17 cellular contexts compared by ENCODE assay signal in the genomic region with DNA sequence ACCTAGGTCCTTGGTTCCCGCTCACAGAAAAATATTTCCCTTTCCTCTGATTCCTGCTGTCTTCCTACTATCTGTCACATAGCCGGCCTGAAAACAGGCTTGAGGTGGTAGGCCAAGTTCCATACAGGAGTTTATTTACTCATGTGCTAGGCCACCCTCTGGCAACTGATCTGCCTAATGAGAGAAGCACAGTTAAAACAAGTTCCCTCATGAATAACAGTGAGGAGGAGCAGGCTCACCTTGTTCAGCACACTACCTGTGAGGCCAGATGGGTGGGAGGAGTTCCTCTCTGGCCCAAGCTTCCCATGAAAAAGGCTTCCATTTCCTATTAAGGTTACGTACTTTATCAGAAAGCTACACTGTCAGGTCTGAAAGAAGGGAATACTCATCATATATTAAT.
DNase-seq lines count a peak whose midpoint lies in the region; ATAC-seq, FAIRE-seq and TF ChIP-seq lines count a peak whose summit lies in the region.
"Had no signal": no experiment of that assay in that cellular context is flagged by ENCODE, and none has a peak within 500 bp of the region (broad histone marks: within the 10 kb centered on the region; RNA-seq: fewer than 3 reads in every experiment).

No MANE protein-coding gene starts in this region.

- H3K36me3 Mint-ChIP-seq in GM23338 (ENCODE audit: low read depth) (no peaks in the 10 kb centered on the region; the same call in 2 of the 3 replicates), chondrocyte (ENCODE audit: low read depth) (no peaks in the 10 kb centered on the region)

- H3K9me3 Mint-ChIP-seq in GM23338 = no peaks in the 10 kb centered on the region; the same call in 2 of the 3 replicates
- H3K9me3 Mint-ChIP-seq in chondrocyte (ENCODE audit: low read depth) = peaks cover 13% of the 10 kb centered on the region
- H3K9me3 Mint-ChIP-seq: CD4-positive, alpha-beta T cell had no signal

- H3K4me1 Mint-ChIP-seq in GM23338 = peaks cover 17% of the 10 kb centered on the region
- H3K4me1 Mint-ChIP-seq in chondrocyte (ENCODE audit: low read depth) = no peaks in the 10 kb centered on the region

- no peak overlapping the region for H3K4me3 ChIP-seq in GM23338
- H3K4me3 ChIP-seq in keratinocyte (ENCODE audit: control insufficient read depth in 2 of 3, extremely low read depth in 1 of 3, insufficient read depth in 2 of 3, low read depth in 1 of 3, low read length in 3 of 3) = no peak overlapping the region

- H3F3A ChIP-seq in GM23338 (replicated peaks; ENCODE audit: low read depth) = no peaks in the 10 kb centered on the region

- H2AFZ ChIP-seq in GM23338 (peak overlapping the region; percentile 66), keratinocyte (ENCODE audit: control insufficient read depth, low read length) (peak overlapping the region; percentile 71)

- H3K79me2 ChIP-seq in GM23338 (replicated peaks; ENCODE audit: insufficient read depth) = no peaks in the 10 kb centered on the region
- no peaks in the 10 kb centered on the region for H3K79me2 ChIP-seq in keratinocyte (ENCODE audit: control insufficient read depth, insufficient read depth, low read length)

- TF ChIP-seq CTCF in GM23338 (conservative IDR thresholded peaks at IDR 0.05; ENCODE audit: low read depth in 2 of 2) (no peak), keratinocyte (optimal IDR thresholded peaks at IDR 0.05 in 1 of 3, IDR thresholded peaks at IDR 0.05 in 1 of 3, conservative IDR thresholded peaks at IDR 0.05 in 1 of 3; ENCODE audit: extremely low read depth in 1 of 3, insufficient read depth in 2 of 3, low read length in 3 of 3) (no peak), chondrocyte (IDR thresholded peaks at IDR 0.05) (no peak)

- H4K20me1 ChIP-seq in GM23338 (replicated peaks; ENCODE audit: insufficient read depth) (no peaks in the 10 kb centered on the region), keratinocyte (ENCODE audit: control insufficient read depth, extremely low read depth, insufficient read depth, low read length) (no peaks in the 10 kb centered on the region)

- no peaks in the 10 kb centered on the region for H3K9me1 ChIP-seq in keratinocyte (ENCODE audit: control insufficient read depth, extremely low read depth, insufficient read depth, low read length)

- ATAC-seq in GM23338 (peak; percentile 95), GM19467 (IDR thresholded peaks at IDR 0.05; ENCODE audit: unreplicated experiment) (no peak)
- ATAC-seq: PC-3 had no signal

- H3K27ac ChIP-seq in GM23338 (ENCODE audit: low read depth) (no peak overlapping the region), keratinocyte (ENCODE audit: control insufficient read depth, insufficient read depth, low read length) (no peak overlapping the region)

- H3K4me2 ChIP-seq in GM23338 (no peak overlapping the region), keratinocyte (ENCODE audit: control insufficient read depth, extremely low read depth, insufficient read depth, low read depth, low read length) (peak overlapping the region; percentile 9)
- H3K4me2 ChIP-seq: SK-N-SH had no signal

- H3K9me2 ChIP-seq in GM23338 (ENCODE audit: insufficient read depth) = no peaks in the 10 kb centered on the region
- H3K9me2 ChIP-seq: SK-N-SH had no signal

- H3K9ac ChIP-seq in keratinocyte (ENCODE audit: control insufficient read depth, extremely low read depth, insufficient read depth, low read length) = no peak overlapping the region
- H3K9ac ChIP-seq: SK-N-SH had no signal

- DNase-seq in GM23338 (ENCODE audit: low spot score) (peak; percentile 43), NCI-H2171 treated with DMSO at 0.1 percent for 48 hours (lab: John Stamatoyannopoulos, UW) (peak; percentile 94), cerebellar cortex (ENCODE audit: low spot score) (peak; percentile 22), keratinocyte (ENCODE audit: low read depth, low spot score) (no peak), GF-D8 (lab: John Stamatoyannopoulos, UW) (no peak), chondrocyte (ENCODE audit: low spot score) (no peak)
- no peak for DNase-seq in activated CD8-positive, alpha-beta memory T cell treated with anti-CD3 and anti-CD28 coated beads for 24 hours
- DNase-seq: ACHN; CD4-positive, alpha-beta T cell; DND-41; IMR-90; MV-4-11; NCI-H1436 treated with DMSO at 0.1 percent for 48 hours; PC-3; SK-N-SH; T-helper 1 cell had no signal

- peak; percentile 78 for FAIRE-seq in keratinocyte (lab: Jason Lieb, UNC)

- dilution Hi-C loops in keratinocyte (cut with MboI; ENCODE audit: extremely low pct_ligation_motif_present, low sequenced_read_pairs) = no loop called here

- no peaks in the 10 kb centered on the region for H3K9me3 ChIP-seq in keratinocyte (ENCODE audit: control insufficient read depth, low read depth, low read length)
- H3K9me3 ChIP-seq: SK-N-SH had no signal

- no peak overlapping the region for H3K27ac Mint-ChIP-seq in GM23338
- no peak overlapping the region for H3K27ac Mint-ChIP-seq in chondrocyte (ENCODE audit: unreplicated experiment)
- H3K27ac Mint-ChIP-seq: CD4-positive, alpha-beta T cell had no signal

- no peaks in the 10 kb centered on the region for H3K27me3 ChIP-seq in GM23338 (ENCODE audit: insufficient read depth)
- H3K27me3 ChIP-seq in keratinocyte (ENCODE audit: control insufficient read depth, extremely low read depth, insufficient read depth, low read length) = no peaks in the 10 kb centered on the region

- H3K4me1 ChIP-seq in GM23338 (ENCODE audit: insufficient read depth) = peaks cover 7% of the 10 kb centered on the region; the same call in 1 of the 2 replicates
- peaks cover 7% of the 10 kb centered on the region for H3K4me1 ChIP-seq in keratinocyte (ENCODE audit: control insufficient read depth, extremely low read depth, insufficient read depth, low read length)

- H3K36me3 ChIP-seq in GM23338 (ENCODE audit: insufficient read depth) (no peaks in the 10 kb centered on the region), keratinocyte (ENCODE audit: control insufficient read depth in 2 of 2, extremely low read depth in 1 of 2, insufficient read depth in 2 of 2, low read length in 2 of 2) (no peaks in the 10 kb centered on the region)

- H3K4me3 Mint-ChIP-seq in GM23338 (no peak overlapping the region), chondrocyte (ENCODE audit: unreplicated experiment) (no peak overlapping the region)
- H3K4me3 Mint-ChIP-seq: CD4-positive, alpha-beta T cell had no signal

- H3K27me3 Mint-ChIP-seq in GM23338 (ENCODE audit: insufficient read depth, low read depth, poor library complexity) = peaks cover 2% of the 10 kb centered on the region
- H3K27me3 Mint-ChIP-seq in chondrocyte (ENCODE audit: low read depth) = no peaks in the 10 kb centered on the region
- H3K27me3 Mint-ChIP-seq: CD4-positive, alpha-beta T cell had no signal

TF ChIP-seq in GM23338, 12 proteins besides CTCF, POLR2A, EP300 and RAD21 (continues in another document):
- TF ChIP-seq NANOG (IDR thresholded peaks at IDR 0.05; ENCODE audit: borderline replicate concordance) = no peak
- TF ChIP-seq, protein P1, sequence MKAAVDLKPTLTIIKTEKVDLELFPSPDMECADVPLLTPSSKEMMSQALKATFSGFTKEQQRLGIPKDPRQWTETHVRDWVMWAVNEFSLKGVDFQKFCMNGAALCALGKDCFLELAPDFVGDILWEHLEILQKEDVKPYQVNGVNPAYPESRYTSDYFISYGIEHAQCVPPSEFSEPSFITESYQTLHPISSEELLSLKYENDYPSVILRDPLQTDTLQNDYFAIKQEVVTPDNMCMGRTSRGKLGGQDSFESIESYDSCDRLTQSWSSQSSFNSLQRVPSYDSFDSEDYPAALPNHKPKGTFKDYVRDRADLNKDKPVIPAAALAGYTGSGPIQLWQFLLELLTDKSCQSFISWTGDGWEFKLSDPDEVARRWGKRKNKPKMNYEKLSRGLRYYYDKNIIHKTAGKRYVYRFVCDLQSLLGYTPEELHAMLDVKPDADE (IDR thresholded peaks at IDR 0.05) = no peak
- TF ChIP-seq, protein P2, sequence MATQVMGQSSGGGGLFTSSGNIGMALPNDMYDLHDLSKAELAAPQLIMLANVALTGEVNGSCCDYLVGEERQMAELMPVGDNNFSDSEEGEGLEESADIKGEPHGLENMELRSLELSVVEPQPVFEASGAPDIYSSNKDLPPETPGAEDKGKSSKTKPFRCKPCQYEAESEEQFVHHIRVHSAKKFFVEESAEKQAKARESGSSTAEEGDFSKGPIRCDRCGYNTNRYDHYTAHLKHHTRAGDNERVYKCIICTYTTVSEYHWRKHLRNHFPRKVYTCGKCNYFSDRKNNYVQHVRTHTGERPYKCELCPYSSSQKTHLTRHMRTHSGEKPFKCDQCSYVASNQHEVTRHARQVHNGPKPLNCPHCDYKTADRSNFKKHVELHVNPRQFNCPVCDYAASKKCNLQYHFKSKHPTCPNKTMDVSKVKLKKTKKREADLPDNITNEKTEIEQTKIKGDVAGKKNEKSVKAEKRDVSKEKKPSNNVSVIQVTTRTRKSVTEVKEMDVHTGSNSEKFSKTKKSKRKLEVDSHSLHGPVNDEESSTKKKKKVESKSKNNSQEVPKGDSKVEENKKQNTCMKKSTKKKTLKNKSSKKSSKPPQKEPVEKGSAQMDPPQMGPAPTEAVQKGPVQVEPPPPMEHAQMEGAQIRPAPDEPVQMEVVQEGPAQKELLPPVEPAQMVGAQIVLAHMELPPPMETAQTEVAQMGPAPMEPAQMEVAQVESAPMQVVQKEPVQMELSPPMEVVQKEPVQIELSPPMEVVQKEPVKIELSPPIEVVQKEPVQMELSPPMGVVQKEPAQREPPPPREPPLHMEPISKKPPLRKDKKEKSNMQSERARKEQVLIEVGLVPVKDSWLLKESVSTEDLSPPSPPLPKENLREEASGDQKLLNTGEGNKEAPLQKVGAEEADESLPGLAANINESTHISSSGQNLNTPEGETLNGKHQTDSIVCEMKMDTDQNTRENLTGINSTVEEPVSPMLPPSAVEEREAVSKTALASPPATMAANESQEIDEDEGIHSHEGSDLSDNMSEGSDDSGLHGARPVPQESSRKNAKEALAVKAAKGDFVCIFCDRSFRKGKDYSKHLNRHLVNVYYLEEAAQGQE (IDR thresholded peaks at IDR 0.05; ENCODE audit: unreplicated experiment) = no peak

Comparison
In these comparisons a context has a peak if more than half of its experiments do, and no peak if none do; other contexts are left out.
1. DNase-seq: peak in GM23338 (single experiment), NCI-H2171 treated with DMSO at 0.1 percent for 48 hours (single experiment) and cerebellar cortex (single experiment); none in keratinocyte (single experiment), activated CD8-positive, alpha-beta memory T cell treated with anti-CD3 and anti-CD28 coated beads for 24 hours (single experiment), GF-D8 (single experiment) and chondrocyte (single experiment).